Comparison of ENCODE assay signal across 8 cellular contexts in the genomic region with DNA sequence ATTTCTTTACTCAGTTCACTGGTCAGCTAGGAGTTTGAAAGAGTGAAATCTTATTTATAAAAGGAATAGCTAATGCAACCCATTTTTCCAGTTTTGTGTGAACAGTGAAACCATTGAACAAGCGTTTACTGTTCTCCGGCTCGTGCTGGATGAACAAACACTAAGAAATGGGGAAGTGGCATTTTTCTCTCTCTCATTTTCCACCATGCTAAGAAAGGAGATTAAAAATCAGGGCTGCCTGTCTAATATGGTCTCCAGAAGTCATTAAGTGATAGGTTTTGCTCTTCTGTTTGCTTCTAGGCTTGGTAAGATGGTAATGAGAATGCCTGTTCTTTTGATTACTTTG. TPM values are rescaled to one million over a fixed set of nuclear protein-coding genes. Genes with fewer than 3 reads are reported as not detected.
A peak's percentile ranks its signal among the peaks of the same experiment; 100 is the strongest.
DNase-seq lines count a peak whose midpoint lies in the region; ATAC-seq and TF ChIP-seq lines count a peak whose summit lies in the region.

No MANE protein-coding gene starts in this region.

- peak overlapping the region; percentile 36 to 61 for H3K27ac Mint-ChIP-seq in natural killer cell treated with Interleukin-12 subunit alpha and Interleukin-12 subunit beta and Interleukin-15 and Interleukin-18, amount 100 ng/mL, for 72 hours

- H3K4me3 Mint-ChIP-seq in natural killer cell treated with Interleukin-12 subunit alpha and Interleukin-12 subunit beta and Interleukin-15 and Interleukin-18, amount 100 ng/mL, for 72 hours, result peak overlapping the region; percentile 87

- peaks cover 2% of the 10 kb centered on the region; the same call in 1 of the 2 replicates for H3K36me3 ChIP-seq in H7 (replicated peaks; ENCODE audit: control insufficient read depth, insufficient read depth, low read length)

- no peaks in the 10 kb centered on the region for H3K36me3 Mint-ChIP-seq in natural killer cell treated with Interleukin-12 subunit alpha and Interleukin-12 subunit beta and Interleukin-15 and Interleukin-18, amount 100 ng/mL, for 72 hours

- in situ Hi-C loops in GM13976 (cut with MboI; ENCODE audit: low sequenced_read_pairs, unreplicated experiment), result no loop called here

- no peak for TF ChIP-seq CTCF in GM13976 (IDR thresholded peaks at IDR 0.05; ENCODE audit: borderline replicate concordance, control extremely low read depth, extremely low read depth, insufficient read depth, missing control alignments)

- no peak for ATAC-seq in natural killer cell treated with Interleukin-12 subunit alpha and Interleukin-12 subunit beta and Interleukin-15 and Interleukin-18, amount 100 ng/mL, for 72 hours

- peaks cover 5 to 13% of the 10 kb centered on the region in 2 donors for H3K4me1 Mint-ChIP-seq in natural killer cell treated with Interleukin-12 subunit alpha and Interleukin-12 subunit beta and Interleukin-15 and Interleukin-18, amount 100 ng/mL, for 72 hours (ENCODE audit: low read depth in 2 of 2)

- H3K27ac ChIP-seq in cingulate gyrus (ENCODE audit: low read depth, low read length), result peak overlapping the region; percentile 89

- peaks cover 0 to 3% of the 10 kb centered on the region in 2 donors for H3K27me3 Mint-ChIP-seq in natural killer cell treated with Interleukin-12 subunit alpha and Interleukin-12 subunit beta and Interleukin-15 and Interleukin-18, amount 100 ng/mL, for 72 hours

- H3K4me3 ChIP-seq in H7 (ENCODE audit: insufficient read depth, low read depth, low read length), result peak overlapping the region; percentile 97

- no peaks in the 10 kb centered on the region for H3K27me3 ChIP-seq in H7 (ENCODE audit: control insufficient read depth, insufficient read depth, low read length)

- H3K9me3 Mint-ChIP-seq in natural killer cell treated with Interleukin-12 subunit alpha and Interleukin-12 subunit beta and Interleukin-15 and Interleukin-18, amount 100 ng/mL, for 72 hours, result no peaks in the 10 kb centered on the region

- DNase-seq in GM13976 (ENCODE audit: low spot score) (peak; percentile 51), H7 (no peak), MV-4-11 (lab: John Stamatoyannopoulos, UW) (peak; percentile 87), NCI-H2196 (lab: John Stamatoyannopoulos, UW; ENCODE audit: unreplicated experiment) (no peak), NCI-H2029 (lab: John Stamatoyannopoulos, UW) (no peak)
- no peak for DNase-seq in natural killer cell treated with Interleukin-12 subunit alpha and Interleukin-12 subunit beta and Interleukin-15 and Interleukin-18, amount 100 ng/mL, for 72 hours (ENCODE audit: low spot score)
- DNase-seq in stimulated activated naive CD4-positive, alpha-beta T cell (lab: John Stamatoyannopoulos, UW), result no peak

RNA-seq across cellular contexts. Expression of a gene that starts 0.8 kb away (rescaled TPM):
- total RNA-seq in H7 (2014; rRNA removed; shearing (Covaris generic)), result 50.1 and 58.0 TPM in 2 replicates
- total RNA-seq in natural killer cell treated with Interleukin-12 subunit alpha and Interleukin-12 subunit beta and Interleukin-15 and Interleukin-18, amount 100 ng/mL, for 72 hours, result 10 to 100 TPM; 40.7 to 67.5 TPM

RNA-seq across cellular contexts. Expression of a gene that starts 34.9 kb away (rescaled TPM):
- total RNA-seq in H7 (2014; rRNA removed; shearing (Covaris generic)), result 0.07 and 0.11 TPM in 2 replicates
- not detected for total RNA-seq in natural killer cell treated with Interleukin-12 subunit alpha and Interleukin-12 subunit beta and Interleukin-15 and Interleukin-18, amount 100 ng/mL, for 72 hours

RNA-seq across cellular contexts. Expression of a gene that starts 39.6 kb away (rescaled TPM):
- 6.8 and 15.2 TPM in 2 replicates for total RNA-seq in H7 (2014; rRNA removed; shearing (Covaris generic))
- 10 to 100 TPM; 11.5 to 30.4 TPM for total RNA-seq in natural killer cell treated with Interleukin-12 subunit alpha and Interleukin-12 subunit beta and Interleukin-15 and Interleukin-18, amount 100 ng/mL, for 72 hours

Comparison
In these comparisons a context has a peak if more than half of its experiments do, and no peak if none do; other contexts are left out.
1. DNase-seq: peak in GM13976 (single experiment) and MV-4-11 (single experiment); none in H7 (single experiment), natural killer cell treated with Interleukin-12 subunit alpha and Interleukin-12 subunit beta and Interleukin-15 and Interleukin-18, amount 100 ng/mL, for 72 hours (single experiment), NCI-H2196 (single experiment), stimulated activated naive CD4-positive, alpha-beta T cell (0 of 6) and NCI-H2029 (single experiment).